Comparison of ENCODE assay signal across 26 cellular contexts in the genomic region with DNA sequence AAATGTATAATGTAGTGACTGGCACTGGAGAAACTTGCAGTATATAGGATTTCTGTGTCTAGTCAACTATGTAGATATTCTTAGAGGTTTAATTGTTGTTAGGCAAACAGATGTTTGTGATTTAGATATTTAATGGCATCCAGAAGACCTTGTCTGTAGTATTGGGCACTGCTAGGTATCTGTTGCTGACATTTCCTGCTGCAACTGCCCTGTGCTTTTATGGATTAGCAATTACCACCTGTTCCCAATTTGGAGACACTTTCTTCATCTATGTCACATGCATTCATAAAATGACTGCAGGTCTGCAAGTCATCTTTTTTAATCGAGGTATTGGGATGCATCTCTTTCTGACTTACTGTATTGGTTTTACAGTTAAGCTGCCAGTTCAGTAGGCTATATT.
"Had no signal": no experiment of that assay in that cellular context is flagged by ENCODE, and none has a peak within 500 bp of the region (broad histone marks: within the 10 kb centered on the region; RNA-seq: fewer than 3 reads in every experiment).

No MANE protein-coding gene starts in this region.

- H3K79me2 ChIP-seq: hepatocyte had no signal

- H3K9me3 ChIP-seq: esophagus squamous epithelium, gastrocnemius medialis, prostate gland, right atrium auricular region, suprapubic skin, transverse colon, upper lobe of right lung, uterus had no signal

- H3K27me3 ChIP-seq: esophagus squamous epithelium, gastrocnemius medialis, hepatocyte, neural progenitor cell, right atrium auricular region, suprapubic skin, transverse colon, upper lobe of right lung, uterus had no signal

- H3K36me3 ChIP-seq: gastrocnemius medialis, neural progenitor cell, prostate gland, right atrium auricular region, suprapubic skin, transverse colon, uterus had no signal

- FAIRE-seq: endometrium, kidney had no signal

- H2AFZ ChIP-seq: hepatocyte, neural progenitor cell had no signal

- H3K9ac ChIP-seq: neural progenitor cell had no signal

- H3K4me1 ChIP-seq: gastrocnemius medialis, neural progenitor cell, prostate gland, right atrium auricular region, suprapubic skin, transverse colon, upper lobe of right lung, uterus had no signal

- ATAC-seq: effector memory CD8-positive, alpha-beta T cell; gastrocnemius medialis; left lobe of liver; sciatic nerve; stimulated activated naive CD8-positive, alpha-beta T cell treated with anti-CD3 and anti-CD28 coated beads, Interleukin-15, amount 100 ng/mL, for 72 hours; upper lobe of right lung had no signal

- H3K4me2 ChIP-seq: hepatocyte, neural progenitor cell, smooth muscle cell had no signal

- H3K27ac ChIP-seq: esophagus squamous epithelium, gastrocnemius medialis, hepatocyte, neural progenitor cell, prostate gland, right atrium auricular region, suprapubic skin, transverse colon, upper lobe of right lung, uterus had no signal

- H3K4me3 ChIP-seq: esophagus squamous epithelium, gastrocnemius medialis, hepatocyte, lung, neural progenitor cell, prostate gland, right atrium auricular region, smooth muscle cell, suprapubic skin, transverse colon, upper lobe of right lung, uterus had no signal

- DNase-seq: cortex of kidney; effector memory CD8-positive, alpha-beta T cell; erythroblast; esophagus squamous epithelium; gastrocnemius medialis; head of caudate nucleus; kidney; stimulated activated CD4-positive, alpha-beta T cell treated with anti-CD3 and anti-CD28 coated beads, Interleukin-12 subunit alpha, Interleukin-12 subunit beta, amount 100 ng/mL, for 4 hours; stimulated activated CD4-positive, alpha-beta T cell treated with anti-CD3 and anti-CD28 coated beads, Interleukin-1b, Interleukin-23, amount 100 ng/mL, for 48 hours; stimulated activated CD4-positive, alpha-beta T cell treated with anti-CD3 and anti-CD28 coated beads, Interleukin-4, amount 100 ng/mL, for 1 hour; stimulated activated CD8-positive, alpha-beta memory T cell treated with anti-CD3 and anti-CD28 coated beads, Interleukin-4, amount 100 ng/mL, for 48 hours; stimulated activated naive CD4-positive, alpha-beta T cell; stimulated activated naive CD8-positive, alpha-beta T cell treated with anti-CD3 and anti-CD28 coated beads, Interleukin-15, amount 100 ng/mL, for 72 hours; transverse colon; upper lobe of right lung; uterus had no signal
